In genomic region chr7:133860628-133861135, GRCh38 we compare ENCODE assay signal across 36 cellular contexts.
"Had no signal": no experiment of that assay in that cellular context is flagged by ENCODE, and none has a peak within 500 bp of the region (broad histone marks: within the 10 kb centered on the region; RNA-seq: fewer than 3 reads in every experiment).

No MANE protein-coding gene starts in this region.

- H3K9me3 ChIP-seq: Peyer's patch had no signal

- FAIRE-seq: bronchial epithelial cell had no signal

- H3K9me3 Mint-ChIP-seq: activated CD4-positive, alpha-beta memory T cell treated with anti-CD3 and anti-CD28 coated beads, Interleukin-2, amount 10 ng/mL, durations not matched to agents 7 days and 5 days; activated naive CD4-positive, alpha-beta T cell treated with anti-CD3 and anti-CD28 coated beads, Interleukin-2, amount 10 ng/mL, durations not matched to agents 7 days and 5 days; activated naive CD8-positive, alpha-beta T cell treated with anti-CD3 and anti-CD28 coated beads, Interleukin-2, amount 50 U/mL, for 24 hours; T-cell had no signal

- H3K36me3 ChIP-seq: WERI-Rb-1 had no signal

- H3K27ac Mint-ChIP-seq: activated CD4-positive, alpha-beta memory T cell treated with anti-CD3 and anti-CD28 coated beads, Interleukin-2, amount 10 ng/mL, durations not matched to agents 7 days and 5 days; activated CD8-positive, alpha-beta memory T cell treated with anti-CD3 and anti-CD28 coated beads, Interleukin-2, amount 10 ng/mL, durations not matched to agents 7 days and 5 days; activated naive CD4-positive, alpha-beta T cell treated with anti-CD3 and anti-CD28 coated beads, Interleukin-2, amount 10 ng/mL, durations not matched to agents 7 days and 5 days; activated naive CD8-positive, alpha-beta T cell; activated naive CD8-positive, alpha-beta T cell treated with anti-CD3 and anti-CD28 coated beads, Interleukin-2, amount 50 U/mL, for 24 hours; T-cell; T-helper 17 cell had no signal

- DNase-seq: activated CD4-positive, alpha-beta memory T cell treated with anti-CD3 and anti-CD28 coated beads, Interleukin-2, amount 10 ng/mL, durations not matched to agents 7 days and 5 days; activated CD4-positive, alpha-beta T cell treated with anti-CD3 and anti-CD28 coated beads for 1 hour; activated CD4-positive, alpha-beta T cell treated with anti-CD3 and anti-CD28 coated beads for 48 hours; activated CD4-positive, CD25-positive, alpha-beta regulatory T cell; activated CD8-positive, alpha-beta memory T cell treated with anti-CD3 and anti-CD28 coated beads for 24 hours; activated CD8-positive, alpha-beta memory T cell treated with anti-CD3 and anti-CD28 coated beads, Interleukin-2, amount 10 ng/mL, durations not matched to agents 7 days and 5 days; activated CD8-positive, alpha-beta memory T cell treated with anti-CD3 and anti-CD28 coated beads, Interleukin-2, amount 50 U/mL, for 48 hours; activated effector memory CD4-positive, alpha-beta T cell treated with Interleukin-2 at 50 U/mL for 16 hours; activated naive CD4-positive, alpha-beta T cell treated with anti-CD3 and anti-CD28 coated beads, Interleukin-2, amount 10 ng/mL, durations not matched to agents 7 days and 5 days; activated naive CD8-positive, alpha-beta T cell treated with anti-CD3 and anti-CD28 coated beads, Interleukin-2, amount 50 U/mL, for 24 hours; activated T-cell treated with anti-CD3 and anti-CD28 coated beads, Interleukin-2, amount 50 U/mL, for 48 hours; anterior cingulate cortex; caudate nucleus; Karpas-422; KBM-7; NCI-H1048; NCI-H1105 treated with DMSO at 0.1 percent for 48 hours; NCI-H1436; NCI-H1694; NCI-H1930; NCI-H2081 treated with DMSO at 0.1 percent for 48 hours; NCI-H345; NCI-H524 treated with DMSO at 0.1 percent for 48 hours; PC-3; Peyer's patch; SIG-M5; T-cell; T-helper 17 cell; T-helper 9 cell; WERI-Rb-1 had no signal

- H3K27me3 Mint-ChIP-seq: activated CD4-positive, alpha-beta memory T cell treated with anti-CD3 and anti-CD28 coated beads, Interleukin-2, amount 10 ng/mL, durations not matched to agents 7 days and 5 days; activated CD8-positive, alpha-beta memory T cell treated with anti-CD3 and anti-CD28 coated beads, Interleukin-2, amount 10 ng/mL, durations not matched to agents 7 days and 5 days; activated naive CD4-positive, alpha-beta T cell treated with anti-CD3 and anti-CD28 coated beads, Interleukin-2, amount 10 ng/mL, durations not matched to agents 7 days and 5 days; activated naive CD8-positive, alpha-beta T cell; activated naive CD8-positive, alpha-beta T cell treated with anti-CD3 and anti-CD28 coated beads, Interleukin-2, amount 50 U/mL, for 24 hours; brain; T-cell; T-helper 17 cell had no signal

- H3K4me1 Mint-ChIP-seq: activated CD4-positive, alpha-beta memory T cell treated with anti-CD3 and anti-CD28 coated beads, Interleukin-2, amount 10 ng/mL, durations not matched to agents 7 days and 5 days; activated CD8-positive, alpha-beta memory T cell treated with anti-CD3 and anti-CD28 coated beads, Interleukin-2, amount 10 ng/mL, durations not matched to agents 7 days and 5 days; activated naive CD4-positive, alpha-beta T cell treated with anti-CD3 and anti-CD28 coated beads, Interleukin-2, amount 10 ng/mL, durations not matched to agents 7 days and 5 days; activated naive CD8-positive, alpha-beta T cell treated with anti-CD3 and anti-CD28 coated beads, Interleukin-2, amount 50 U/mL, for 24 hours; T-cell had no signal

- H3K27ac ChIP-seq: Peyer's patch, RWPE1, WERI-Rb-1 had no signal

- H3K4me3 Mint-ChIP-seq: activated CD4-positive, alpha-beta memory T cell treated with anti-CD3 and anti-CD28 coated beads, Interleukin-2, amount 10 ng/mL, durations not matched to agents 7 days and 5 days; activated CD8-positive, alpha-beta memory T cell treated with anti-CD3 and anti-CD28 coated beads, Interleukin-2, amount 10 ng/mL, durations not matched to agents 7 days and 5 days; activated naive CD4-positive, alpha-beta T cell treated with anti-CD3 and anti-CD28 coated beads, Interleukin-2, amount 10 ng/mL, durations not matched to agents 7 days and 5 days; activated naive CD8-positive, alpha-beta T cell; activated naive CD8-positive, alpha-beta T cell treated with anti-CD3 and anti-CD28 coated beads, Interleukin-2, amount 50 U/mL, for 24 hours; brain; T-cell; T-helper 17 cell had no signal

- H3K4me3 ChIP-seq: Peyer's patch had no signal

- H3K27me3 ChIP-seq: Peyer's patch had no signal

- H3K4me1 ChIP-seq: Peyer's patch had no signal

- H3K36me3 Mint-ChIP-seq: activated CD8-positive, alpha-beta memory T cell treated with anti-CD3 and anti-CD28 coated beads, Interleukin-2, amount 10 ng/mL, durations not matched to agents 7 days and 5 days; activated naive CD4-positive, alpha-beta T cell treated with anti-CD3 and anti-CD28 coated beads, Interleukin-2, amount 10 ng/mL, durations not matched to agents 7 days and 5 days had no signal

- ATAC-seq: activated CD8-positive, alpha-beta memory T cell treated with anti-CD3 and anti-CD28 coated beads, Interleukin-2, amount 10 ng/mL, durations not matched to agents 7 days and 5 days; activated naive CD8-positive, alpha-beta T cell treated with anti-CD3 and anti-CD28 coated beads, Interleukin-2, amount 50 U/mL, for 24 hours; PC-3; Right ventricle myocardium inferior; SK-N-SH treated with all-trans-retinoic acid at 6 μM for 48 hours; T-cell; T-helper 17 cell had no signal
